Comparison of ENCODE assay signal across 34 cellular contexts in the genomic region with DNA sequence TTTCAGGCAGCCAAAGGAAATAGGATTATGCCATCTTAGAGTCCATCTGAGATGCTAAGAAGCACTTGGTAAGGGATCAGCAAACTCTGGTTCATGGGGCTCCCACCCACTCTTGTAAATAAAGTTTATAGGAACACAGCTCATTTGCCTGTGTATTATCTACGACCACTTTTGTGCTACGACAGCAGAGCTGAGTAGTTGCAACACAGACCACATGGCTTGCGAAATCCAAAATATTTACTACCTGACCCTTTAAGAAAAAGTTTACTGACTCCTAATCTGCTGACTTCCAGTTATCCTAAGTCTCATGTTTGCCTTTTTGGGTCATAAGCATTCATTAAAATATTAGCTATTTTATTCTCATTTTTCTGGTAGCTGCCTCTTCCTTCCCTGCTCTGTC.
"Had no signal": no experiment of that assay in that cellular context is flagged by ENCODE, and none has a peak within 500 bp of the region (broad histone marks: within the 10 kb centered on the region; RNA-seq: fewer than 3 reads in every experiment).

No MANE protein-coding gene starts in this region.

- H3K27ac Mint-ChIP-seq: activated CD4-positive, alpha-beta memory T cell treated with anti-CD3 and anti-CD28 coated beads for 36 hours; activated CD4-positive, alpha-beta T cell treated with anti-CD3 and anti-CD28 coated beads for 36 hours; activated CD4-positive, alpha-beta T cell treated with anti-CD3 and anti-CD28 coated beads, Interleukin-2, amount 10 ng/mL, durations not matched to agents 24 days and 14 days; activated CD8-positive, alpha-beta memory T cell treated with anti-CD3 and anti-CD28 coated beads, Interleukin-2, amount 10 ng/mL, durations not matched to agents 7 days and 5 days; activated CD8-positive, alpha-beta T cell treated with anti-CD3 and anti-CD28 coated beads, Interleukin-2, amount 10 ng/mL, durations not matched to agents 7 days and 5 days; activated naive CD4-positive, alpha-beta T cell treated with anti-CD3 and anti-CD28 coated beads for 36 hours; activated naive CD4-positive, alpha-beta T cell treated with anti-CD3 and anti-CD28 coated beads, Interleukin-2, amount 50 U/mL, for 24 hours; activated naive CD8-positive, alpha-beta T cell treated with anti-CD3 and anti-CD28 coated beads for 36 hours; activated naive CD8-positive, alpha-beta T cell treated with anti-CD3 and anti-CD28 coated beads, Interleukin-2, amount 50 U/mL, for 24 hours; activated T-helper 1 cell treated with anti-CD3 and anti-CD28 coated beads, Interleukin-12 subunit alpha, Interleukin-12 subunit beta, Interleukin-2, Interleukin-4 antibody, amounts not matched to agents 30 ng/mL and 10 ng/mL and 1 ng/mL, durations not matched to agents 14 hours and 24 hours and 36 hours; activated T-helper 2 cell treated with anti-CD3 and anti-CD28 coated beads, Interferon-gamma antibody, Interleukin-2, Interleukin-4, amounts not matched to agents 10 μg/mL and 5 μg/mL and 100 μg/mL, durations not matched to agents 14 hours and 24 hours and 36 hours; dendritic cell treated with granulocyte-macrophage colony-stimulating factor and Interleukin-4, amounts not matched to agents 40 ng/mL and 50 ng/mL, for 4 days; endodermal cell had no signal

- H3K27ac ChIP-seq: adrenal gland, body of pancreas, cardiac muscle cell, coronary artery had no signal

- H3K4me3 ChIP-seq: adrenal gland, body of pancreas, cardiac muscle cell, coronary artery, dorsolateral prefrontal cortex had no signal

- ATAC-seq: activated CD4-positive, alpha-beta T cell treated with anti-CD3 and anti-CD28 coated beads for 36 hours; activated CD8-positive, alpha-beta memory T cell treated with anti-CD3 and anti-CD28 coated beads, Interleukin-2, amount 10 ng/mL, durations not matched to agents 7 days and 5 days; activated CD8-positive, alpha-beta T cell treated with anti-CD3 and anti-CD28 coated beads, Interleukin-2, amount 10 ng/mL, durations not matched to agents 7 days and 5 days; activated naive CD8-positive, alpha-beta T cell treated with anti-CD3 and anti-CD28 coated beads, Interleukin-2, amount 50 U/mL, for 24 hours; body of pancreas; esophagus mucosa had no signal

- H3K36me3 ChIP-seq: adrenal gland, cardiac muscle cell had no signal

- FAIRE-seq: frontal cortex had no signal

- H3K9me3 ChIP-seq: adrenal gland, body of pancreas had no signal

- H3K4me1 Mint-ChIP-seq: activated CD4-positive, alpha-beta T cell treated with anti-CD3 and anti-CD28 coated beads for 36 hours; activated CD4-positive, alpha-beta T cell treated with anti-CD3 and anti-CD28 coated beads, Interleukin-2, amount 10 ng/mL, durations not matched to agents 24 days and 14 days; activated CD8-positive, alpha-beta memory T cell treated with anti-CD3 and anti-CD28 coated beads, Interleukin-2, amount 10 ng/mL, durations not matched to agents 7 days and 5 days; activated naive CD4-positive, alpha-beta T cell treated with anti-CD3 and anti-CD28 coated beads, Interleukin-2, amount 50 U/mL, for 24 hours; activated naive CD8-positive, alpha-beta T cell treated with anti-CD3 and anti-CD28 coated beads for 36 hours; activated naive CD8-positive, alpha-beta T cell treated with anti-CD3 and anti-CD28 coated beads, Interleukin-2, amount 50 U/mL, for 24 hours had no signal

- H3K27me3 Mint-ChIP-seq: activated CD4-positive, alpha-beta memory T cell treated with anti-CD3 and anti-CD28 coated beads for 36 hours; activated CD4-positive, alpha-beta T cell treated with anti-CD3 and anti-CD28 coated beads for 36 hours; activated CD4-positive, alpha-beta T cell treated with anti-CD3 and anti-CD28 coated beads, Interleukin-2, amount 10 ng/mL, durations not matched to agents 24 days and 14 days; activated CD8-positive, alpha-beta memory T cell treated with anti-CD3 and anti-CD28 coated beads, Interleukin-2, amount 10 ng/mL, durations not matched to agents 7 days and 5 days; activated naive CD4-positive, alpha-beta T cell treated with anti-CD3 and anti-CD28 coated beads, Interleukin-2, amount 50 U/mL, for 24 hours; activated naive CD8-positive, alpha-beta T cell treated with anti-CD3 and anti-CD28 coated beads for 36 hours; activated naive CD8-positive, alpha-beta T cell treated with anti-CD3 and anti-CD28 coated beads, Interleukin-2, amount 50 U/mL, for 24 hours; dendritic cell treated with granulocyte-macrophage colony-stimulating factor and Interleukin-4, amounts not matched to agents 40 ng/mL and 50 ng/mL, for 4 days had no signal

- H3K36me3 Mint-ChIP-seq: activated CD4-positive, alpha-beta memory T cell treated with anti-CD3 and anti-CD28 coated beads for 36 hours; activated CD8-positive, alpha-beta memory T cell treated with anti-CD3 and anti-CD28 coated beads, Interleukin-2, amount 10 ng/mL, durations not matched to agents 7 days and 5 days; activated naive CD4-positive, alpha-beta T cell treated with anti-CD3 and anti-CD28 coated beads, Interleukin-2, amount 50 U/mL, for 24 hours; activated naive CD8-positive, alpha-beta T cell treated with anti-CD3 and anti-CD28 coated beads for 36 hours had no signal

- DNase-seq: activated CD4-positive, alpha-beta memory T cell treated with anti-CD3 and anti-CD28 coated beads for 36 hours; activated CD4-positive, alpha-beta T cell treated with anti-CD3 and anti-CD28 coated beads for 36 hours; activated CD4-positive, alpha-beta T cell treated with anti-CD3 and anti-CD28 coated beads, Interleukin-2, amount 10 ng/mL, durations not matched to agents 24 days and 14 days; activated CD4-positive, CD25-positive, alpha-beta regulatory T cell; activated CD4-positive, CD25-positive, alpha-beta regulatory T cell treated with anti-CD3 and anti-CD28 coated beads, Interleukin-2, amount 50 U/mL, for 72 hours; activated CD8-positive, alpha-beta memory T cell treated with anti-CD3 and anti-CD28 coated beads, Interleukin-2, amount 10 ng/mL, durations not matched to agents 7 days and 5 days; activated CD8-positive, alpha-beta memory T cell treated with anti-CD3 and anti-CD28 coated beads, Interleukin-2, amount 50 U/mL, for 4 hours; activated CD8-positive, alpha-beta T cell treated with anti-CD3 and anti-CD28 coated beads, Interleukin-2, amount 10 ng/mL, durations not matched to agents 7 days and 5 days; activated effector memory CD4-positive, alpha-beta T cell treated with anti-CD3 and anti-CD28 coated beads, Interleukin-2, amount 50 U/mL, for 16 hours; activated naive CD4-positive, alpha-beta T cell treated with anti-CD3 and anti-CD28 coated beads for 36 hours; activated naive CD8-positive, alpha-beta T cell treated with anti-CD3 and anti-CD28 coated beads for 36 hours; activated naive CD8-positive, alpha-beta T cell treated with anti-CD3 and anti-CD28 coated beads, Interleukin-2, amount 50 U/mL, for 24 hours; activated T-cell treated with anti-CD3 and anti-CD28 coated beads, Interleukin-2, amount 50 U/mL, for 1 hour; activated T-cell treated with anti-CD3 and anti-CD28 coated beads, Interleukin-2, amount 50 U/mL, for 48 hours; adrenal gland; amygdala; aorta; body of pancreas; central memory CD4-positive, alpha-beta T cell; cerebellar nuclear complex; dorsolateral prefrontal cortex; effector memory CD4-positive, alpha-beta T cell; endodermal cell; foreskin fibroblast; head of caudate nucleus; T-helper 2 cell had no signal

- H3K4me3 Mint-ChIP-seq: activated CD4-positive, alpha-beta memory T cell treated with anti-CD3 and anti-CD28 coated beads for 36 hours; activated CD4-positive, alpha-beta T cell treated with anti-CD3 and anti-CD28 coated beads for 36 hours; activated CD4-positive, alpha-beta T cell treated with anti-CD3 and anti-CD28 coated beads, Interleukin-2, amount 10 ng/mL, durations not matched to agents 24 days and 14 days; activated CD8-positive, alpha-beta memory T cell treated with anti-CD3 and anti-CD28 coated beads, Interleukin-2, amount 10 ng/mL, durations not matched to agents 7 days and 5 days; activated CD8-positive, alpha-beta T cell treated with anti-CD3 and anti-CD28 coated beads, Interleukin-2, amount 10 ng/mL, durations not matched to agents 7 days and 5 days; activated naive CD4-positive, alpha-beta T cell treated with anti-CD3 and anti-CD28 coated beads for 36 hours; activated naive CD4-positive, alpha-beta T cell treated with anti-CD3 and anti-CD28 coated beads, Interleukin-2, amount 50 U/mL, for 24 hours; activated naive CD8-positive, alpha-beta T cell treated with anti-CD3 and anti-CD28 coated beads for 36 hours; activated naive CD8-positive, alpha-beta T cell treated with anti-CD3 and anti-CD28 coated beads, Interleukin-2, amount 50 U/mL, for 24 hours; activated T-helper 1 cell treated with anti-CD3 and anti-CD28 coated beads, Interleukin-12 subunit alpha, Interleukin-12 subunit beta, Interleukin-2, Interleukin-4 antibody, amounts not matched to agents 30 ng/mL and 10 ng/mL and 1 ng/mL, durations not matched to agents 14 hours and 24 hours and 36 hours; dendritic cell treated with granulocyte-macrophage colony-stimulating factor and Interleukin-4, amounts not matched to agents 40 ng/mL and 50 ng/mL, for 4 days; endodermal cell had no signal

- H3K27me3 ChIP-seq: adrenal gland, body of pancreas, cardiac muscle cell had no signal

- H3K4me1 ChIP-seq: adrenal gland, body of pancreas had no signal

- H3K9me3 Mint-ChIP-seq: activated CD4-positive, alpha-beta T cell treated with anti-CD3 and anti-CD28 coated beads, Interleukin-2, amount 10 ng/mL, durations not matched to agents 24 days and 14 days had no signal
